ENCODE assay signal across 8 cellular contexts in genomic region chr9:77456829-77457437, GRCh38.
DNase-seq lines count a peak whose midpoint lies in the region; ATAC-seq and TF ChIP-seq lines count a peak whose summit lies in the region.

No MANE protein-coding gene starts in this region.

- H3K36me3 ChIP-seq in HAP-1 (replicated peaks): no peaks in the 10 kb centered on the region
- no peaks in the 10 kb centered on the region for H3K36me3 ChIP-seq in prostate gland

- in situ Hi-C loops in HAP-1 (cut with MboI; ENCODE audit: low sequenced_read_pairs): loop anchor here (10.0 kb wide), 1 partner anchor 288 kb away; no protein-coding TSS in a partner anchor

- H3K9me3 ChIP-seq in HAP-1: no peaks in the 10 kb centered on the region
- H3K9me3 ChIP-seq in prostate gland: no peaks in the 10 kb centered on the region

- WGBS in prostate gland: 23% methylated on average over 10 of the region's 10 CpGs

- TF ChIP-seq CTCF in GM12801 (IDR thresholded peaks at IDR 0.05; ENCODE audit: extremely low read depth, insufficient read length) (peak; percentile 81), prostate gland (IDR thresholded peaks at IDR 0.05) (peak; percentile 70 to 82 (median 76))

- no peak overlapping the region for H3K4me3 ChIP-seq in HAP-1
- H3K4me3 ChIP-seq in prostate gland: no peak overlapping the region

- peak; percentile 95 for ATAC-seq in SK-N-SH treated with all-trans-retinoic acid at 6 μM for 48 hours

- no peak overlapping the region for H3K27ac ChIP-seq in prostate gland

- intact Hi-C loops in head of caudate nucleus (cut with DNase I): loop anchor here (10.0 kb wide), 1 partner anchor 298 kb away; no protein-coding TSS in a partner anchor
- intact Hi-C loops in prostate gland (cut with DNase I): loop anchor here (2.0 to 5.0 kb wide), 3 partner anchors 192 to 575 kb away; partner anchors contain the start of genes GNA14 and GNAQ

- H3K4me1 ChIP-seq in HAP-1 (no peaks in the 10 kb centered on the region), prostate gland (replicated peaks) (no peaks in the 10 kb centered on the region)

- TF ChIP-seq POLR2A in prostate gland (IDR thresholded peaks at IDR 0.05): no peak

- H3K27me3 ChIP-seq in HAP-1 (ENCODE audit: low read depth) (no peaks in the 10 kb centered on the region), prostate gland (replicated peaks; ENCODE audit: insufficient read depth) (no peaks in the 10 kb centered on the region)

- DNase-seq in HAP-1 (ENCODE audit: low spot score in 2 of 2) (peak; percentile 67 to 89), M059J (ENCODE audit: low read depth) (peak; percentile 88), head of caudate nucleus (peak; percentile 32 to 95 (median 86)), prostate gland (ENCODE audit: low spot score) (peak; percentile 77), mesenteric fat pad (ENCODE audit: low spot score) (no peak)
- peak; percentile 84 for DNase-seq in activated naive CD4-positive, alpha-beta T cell treated with anti-CD3 and anti-CD28 coated beads, Interleukin-2, amount 50 U/mL, for 16 hours

TF ChIP-seq in SK-N-SH treated with all-trans-retinoic acid at 6 μM for 48 hours, 23 proteins besides CTCF, POLR2A, EP300 and RAD21:
- no peak for TF ChIP-seq PPARA (CRISPR knock-in tag; IDR thresholded peaks at IDR 0.05; ENCODE audit: borderline replicate concordance)
- TF ChIP-seq ZC3H10 (CRISPR knock-in tag; IDR thresholded peaks at IDR 0.05): no peak
- no peak for TF ChIP-seq PATZ1 (CRISPR knock-in tag; IDR thresholded peaks at IDR 0.05; ENCODE audit: borderline replicate concordance)
- no peak for TF ChIP-seq BACH2 (CRISPR knock-in tag; IDR thresholded peaks at IDR 0.05; ENCODE audit: borderline replicate concordance)
- no peak for TF ChIP-seq TSHZ2 (CRISPR knock-in tag; IDR thresholded peaks at IDR 0.05)
- no peak for TF ChIP-seq SNAI2 (CRISPR knock-in tag; IDR thresholded peaks at IDR 0.05)
- TF ChIP-seq TOX (CRISPR knock-in tag; IDR thresholded peaks at IDR 0.05; ENCODE audit: borderline replicate concordance): no peak
- TF ChIP-seq RARB (CRISPR knock-in tag; IDR thresholded peaks at IDR 0.05): no peak
- no peak for TF ChIP-seq ISL1 (CRISPR knock-in tag; IDR thresholded peaks at IDR 0.05)
